ENCODE assay signal across 1 cellular context in the genomic region with DNA sequence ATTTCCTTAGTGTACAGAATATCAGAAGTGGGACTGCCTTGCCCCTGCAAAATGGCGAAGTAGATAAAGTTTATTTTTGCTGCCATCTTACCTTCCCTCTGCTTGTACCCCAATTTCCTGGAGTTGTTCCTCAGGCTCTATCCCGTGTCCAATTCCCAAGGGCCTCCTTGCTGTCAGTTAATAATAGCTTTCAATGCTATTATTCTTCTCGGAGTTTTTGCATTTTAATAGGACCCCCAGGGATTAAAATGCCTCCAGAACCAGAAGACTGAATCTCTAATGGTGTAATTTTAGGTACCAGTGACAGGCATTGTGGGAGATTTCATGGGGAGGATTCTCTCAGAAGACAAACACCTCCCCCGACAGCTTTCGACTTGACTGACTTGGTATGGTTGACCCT.
TF ChIP-seq lines count a peak whose summit lies in the region.

No MANE protein-coding gene starts in this region.

TF ChIP-seq in H1, 55 proteins besides CTCF, POLR2A, EP300 and RAD21:
- TF ChIP-seq POLR2AphosphoS5 (IDR thresholded peaks at IDR 0.05; ENCODE audit: low read depth, low read length) (no peak), SUZ12 (IDR thresholded peaks at IDR 0.05; ENCODE audit: low read length) (no peak), BACH1 (IDR thresholded peaks at IDR 0.05; ENCODE audit: low read length) (no peak), RBBP5 (IDR thresholded peaks at IDR 0.05; ENCODE audit: borderline replicate concordance, low read depth, low read length) (no peak), RNF2 (IDR thresholded peaks at IDR 0.05; ENCODE audit: borderline replicate concordance, low read depth, low read length, missing control alignments, poor library complexity, severe bottlenecking) (no peak), RXRA (IDR thresholded peaks at IDR 0.05; ENCODE audit: insufficient read depth, low read depth, low read length) (no peak), CBX5 (IDR thresholded peaks at IDR 0.05; ENCODE audit: low read depth, low read length) (no peak), CBX8 (IDR thresholded peaks at IDR 0.05; ENCODE audit: borderline replicate concordance, low read depth, low read length) (no peak)
- TF ChIP-seq, protein P1, sequence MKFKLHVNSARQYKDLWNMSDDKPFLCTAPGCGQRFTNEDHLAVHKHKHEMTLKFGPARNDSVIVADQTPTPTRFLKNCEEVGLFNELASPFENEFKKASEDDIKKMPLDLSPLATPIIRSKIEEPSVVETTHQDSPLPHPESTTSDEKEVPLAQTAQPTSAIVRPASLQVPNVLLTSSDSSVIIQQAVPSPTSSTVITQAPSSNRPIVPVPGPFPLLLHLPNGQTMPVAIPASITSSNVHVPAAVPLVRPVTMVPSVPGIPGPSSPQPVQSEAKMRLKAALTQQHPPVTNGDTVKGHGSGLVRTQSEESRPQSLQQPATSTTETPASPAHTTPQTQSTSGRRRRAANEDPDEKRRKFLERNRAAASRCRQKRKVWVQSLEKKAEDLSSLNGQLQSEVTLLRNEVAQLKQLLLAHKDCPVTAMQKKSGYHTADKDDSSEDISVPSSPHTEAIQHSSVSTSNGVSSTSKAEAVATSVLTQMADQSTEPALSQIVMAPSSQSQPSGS (IDR thresholded peaks at IDR 0.05; ENCODE audit: low read length), result no peak
